ENCODE assay signal across 13 cellular contexts in genomic region chr6:37490466-37491015, GRCh38. TPM values are rescaled to one million over a fixed set of nuclear protein-coding genes. Genes with fewer than 3 reads are reported as not detected.
DNase-seq lines count a peak whose midpoint lies in the region; ATAC-seq and TF ChIP-seq lines count a peak whose summit lies in the region.
"Had no signal": no experiment of that assay in that cellular context is flagged by ENCODE, and none has a peak within 500 bp of the region (broad histone marks: within the 10 kb centered on the region; RNA-seq: fewer than 3 reads in every experiment).

No MANE protein-coding gene starts in this region.

- H3K4me1 Mint-ChIP-seq in activated naive CD8-positive, alpha-beta T cell (ENCODE audit: low read depth) = peaks cover 69% of the 10 kb centered on the region
- peaks cover 36 to 86% (median 68%) of the 10 kb centered on the region in 7 donors for H3K4me1 Mint-ChIP-seq in naive thymus-derived CD4-positive, alpha-beta T cell

- H3K27me3 Mint-ChIP-seq in activated naive CD8-positive, alpha-beta T cell = no peaks in the 10 kb centered on the region
- no peaks in the 10 kb centered on the region for H3K27me3 Mint-ChIP-seq in naive thymus-derived CD4-positive, alpha-beta T cell

- H3K4me3 ChIP-seq in DND-41 (ENCODE audit: low read depth in 1 of 2, low read length in 2 of 2) = no peak overlapping the region
- no peak overlapping the region for H3K4me3 ChIP-seq in naive thymus-derived CD4-positive, alpha-beta T cell (ENCODE audit: low read length)
- H3K4me3 ChIP-seq: coronary artery, esophagus squamous epithelium, SJCRH30 had no signal

- no peaks in the 10 kb centered on the region for H3K9me3 Mint-ChIP-seq in activated naive CD8-positive, alpha-beta T cell (ENCODE audit: low read depth)
- no peaks in the 10 kb centered on the region for H3K9me3 Mint-ChIP-seq in naive thymus-derived CD4-positive, alpha-beta T cell

- no peak overlapping the region for H3K4me3 Mint-ChIP-seq in activated naive CD8-positive, alpha-beta T cell
- H3K4me3 Mint-ChIP-seq in naive thymus-derived CD4-positive, alpha-beta T cell = peak overlapping the region in 1 of 10 donors; percentile 1

- peaks cover 20% of the 10 kb centered on the region for H3K36me3 ChIP-seq in DND-41 (ENCODE audit: insufficient read depth, low read length)
- no peaks in the 10 kb centered on the region for H3K36me3 ChIP-seq in naive thymus-derived CD4-positive, alpha-beta T cell (ENCODE audit: control insufficient read depth in 2 of 3, insufficient read depth in 3 of 3, low read length in 3 of 3)
- H3K36me3 ChIP-seq: SJCRH30 had no signal

- CTCF ChIA-PET in naive thymus-derived CD4-positive, alpha-beta T cell (lab: Charles Lee) = interaction anchor here (1.7 to 2.9 kb wide), 2 partner anchors 26 to 73 kb away, joined by 7 to 15 read pairs; no protein-coding TSS in a partner anchor

- peaks cover 57% of the 10 kb centered on the region for H4K20me1 ChIP-seq in DND-41 (ENCODE audit: insufficient read depth, low read length)

- no peak overlapping the region for H3K27ac ChIP-seq in DND-41 (ENCODE audit: low read length)
- H3K27ac ChIP-seq in naive thymus-derived CD4-positive, alpha-beta T cell (ENCODE audit: low read depth, low read length) = peak overlapping the region; percentile 10
- H3K27ac ChIP-seq: 22Rv1, coronary artery, SJCRH30 had no signal

- peaks cover 5% of the 10 kb centered on the region for H3K36me3 Mint-ChIP-seq in activated naive CD8-positive, alpha-beta T cell
- peaks cover 0 to 6% (median 0%) of the 10 kb centered on the region in 5 donors for H3K36me3 Mint-ChIP-seq in naive thymus-derived CD4-positive, alpha-beta T cell

- H3K4me2 ChIP-seq in DND-41 (ENCODE audit: insufficient read depth, low read length) = no peak overlapping the region

- H3K79me2 ChIP-seq in DND-41 (ENCODE audit: insufficient read depth, low read length) = peaks cover 71% of the 10 kb centered on the region

- no peaks in the 10 kb centered on the region for H3K27me3 ChIP-seq in DND-41 (ENCODE audit: insufficient read depth, low read length, poor library complexity)
- H3K27me3 ChIP-seq in naive thymus-derived CD4-positive, alpha-beta T cell (ENCODE audit: control insufficient read depth in 2 of 2, insufficient read depth in 2 of 2, low read length in 2 of 2) = no peaks in the 10 kb centered on the region
- H3K27me3 ChIP-seq: esophagus squamous epithelium, SJCRH30 had no signal

- H3K9me3 ChIP-seq in DND-41 (ENCODE audit: insufficient read depth, low read length, severe bottlenecking) = no peaks in the 10 kb centered on the region
- no peaks in the 10 kb centered on the region for H3K9me3 ChIP-seq in naive thymus-derived CD4-positive, alpha-beta T cell (ENCODE audit: control insufficient read depth in 2 of 3, low read length in 3 of 3)
- H3K9me3 ChIP-seq: esophagus squamous epithelium, SJCRH30 had no signal

- no peaks in the 10 kb centered on the region for H3K4me1 ChIP-seq in DND-41 (ENCODE audit: insufficient read depth, low read length)
- peaks cover 40 to 46% of the 10 kb centered on the region in 2 donors for H3K4me1 ChIP-seq in naive thymus-derived CD4-positive, alpha-beta T cell (ENCODE audit: control insufficient read depth in 2 of 2, insufficient read depth in 2 of 2, low read length in 2 of 2)
- H3K4me1 ChIP-seq: SJCRH30 had no signal

- H3K27ac Mint-ChIP-seq in activated naive CD8-positive, alpha-beta T cell = peak overlapping the region; percentile 89
- H3K27ac Mint-ChIP-seq in naive thymus-derived CD4-positive, alpha-beta T cell = peak overlapping the region; percentile 46 to 91 (median 87)

- POLR2A ChIA-PET in naive thymus-derived CD4-positive, alpha-beta T cell (lab: Charles Lee) = interaction anchor here (2.9 to 3.8 kb wide), 2 partner anchors 11 to 26 kb away, joined by 19 to 31 read pairs; no protein-coding TSS in a partner anchor

- no peak overlapping the region for H3K9ac ChIP-seq in DND-41 (ENCODE audit: low read depth, low read length)

- intact Hi-C loops in naive thymus-derived CD4-positive, alpha-beta T cell (cut with micrococcal nuclease) = no loop called here

- TF ChIP-seq CTCF in DND-41 (IDR thresholded peaks at IDR 0.05; ENCODE audit: borderline replicate concordance, extremely low read depth, low read length, poor library complexity, severe bottlenecking) = no peak

- ATAC-seq in DND-41 (ENCODE audit: insufficient read depth, low read depth) (0 out of 3 replicates have a peak, but pooled peaks have one; percentile 6), HG03378 (IDR thresholded peaks at IDR 0.05; ENCODE audit: unreplicated experiment) (no peak), HG03196 (IDR thresholded peaks at IDR 0.05; ENCODE audit: unreplicated experiment) (no peak), HG03521 (IDR thresholded peaks at IDR 0.05; ENCODE audit: unreplicated experiment) (no peak)
- no peak for ATAC-seq in naive thymus-derived CD4-positive, alpha-beta T cell

- DNase-seq in NCI-H1092 treated with DMSO at 0.1 percent for 48 hours (lab: John Stamatoyannopoulos, UW) (peak; percentile 52), NCI-H1092 (lab: John Stamatoyannopoulos, UW) (no peak), DND-41 (no peak)
- no peak for DNase-seq in naive thymus-derived CD4-positive, alpha-beta T cell
- DNase-seq: aorta, esophagus squamous epithelium had no signal

- H2AFZ ChIP-seq in DND-41 (ENCODE audit: low read depth, low read length) = no peak overlapping the region

RNA-seq across cellular contexts. Expression of gene CCDC167, which starts 9.2 kb away (rescaled TPM):
- 10 to 100 TPM; 13.8 to 55.1 (median 18.0) TPM for total RNA-seq in naive thymus-derived CD4-positive, alpha-beta T cell
- 10 to 100 TPM; 94.0 to 95.5 TPM for polyA plus RNA-seq in naive thymus-derived CD4-positive, alpha-beta T cell

RNA-seq across cellular contexts. Expression of gene CMTR1, which starts 57.5 kb away (rescaled TPM):
- total RNA-seq in naive thymus-derived CD4-positive, alpha-beta T cell = 10 to 100 TPM; 70.0 to 89.4 (median 71.8) TPM
- 10 to 100 TPM; 21.1 to 34.2 TPM for polyA plus RNA-seq in naive thymus-derived CD4-positive, alpha-beta T cell
